ENCODE assay signal across 12 cellular contexts in the genomic region with DNA sequence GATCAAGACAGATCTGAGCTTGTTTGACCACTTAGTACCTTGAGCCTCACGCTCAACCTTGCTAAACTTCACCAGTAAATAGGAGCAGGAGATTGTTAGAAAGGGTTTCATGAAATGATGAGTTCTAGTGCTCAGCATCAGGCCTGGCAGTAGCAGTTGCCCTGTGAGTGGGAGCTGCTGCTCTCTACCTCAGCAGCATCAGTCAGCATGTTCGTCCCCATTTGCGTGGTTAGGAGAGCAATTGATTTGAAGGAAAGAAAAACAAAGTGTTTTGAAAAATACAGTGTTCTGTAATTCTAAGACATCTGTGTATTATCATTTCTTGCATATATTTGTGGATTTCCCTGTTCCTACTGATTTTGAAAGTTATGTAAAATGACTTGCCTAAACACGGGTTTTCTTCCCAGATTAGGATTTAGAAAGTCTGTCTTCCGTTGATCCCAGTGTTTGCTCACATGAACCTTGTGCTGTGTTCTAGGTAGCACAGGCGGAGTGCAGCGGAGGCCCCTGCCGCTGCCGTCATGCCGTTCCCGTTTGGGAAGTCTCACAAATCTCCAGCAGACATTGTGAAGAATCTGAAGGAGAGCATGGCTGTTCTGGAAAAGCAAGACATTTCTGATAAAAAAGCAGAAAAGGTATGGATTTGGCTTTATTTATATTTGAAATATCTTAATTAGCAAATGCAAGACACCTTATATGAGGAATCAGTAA. TPM values are rescaled to one million over a fixed set of nuclear protein-coding genes. Genes with fewer than 3 reads are reported as not detected.
DNase-seq lines count a peak whose midpoint lies in the region; ATAC-seq, FAIRE-seq and TF ChIP-seq lines count a peak whose summit lies in the region.
"Had no signal": no experiment of that assay in that cellular context is flagged by ENCODE, and none has a peak within 500 bp of the region (broad histone marks: within the 10 kb centered on the region; RNA-seq: fewer than 3 reads in every experiment).

No MANE protein-coding gene starts in this region.

- H3K4me3 ChIP-seq in HepG2 (replicated peaks in 1 of 3; ENCODE audit: insufficient read depth in 1 of 3, low read depth in 2 of 3, low read length in 3 of 3) (no peak overlapping the region), right lobe of liver (no peak overlapping the region)
- H3K4me3 ChIP-seq: esophagus muscularis mucosa had no signal

- H3K27me3 Mint-ChIP-seq in naive thymus-derived CD8-positive, alpha-beta T cell, result no peaks in the 10 kb centered on the region

- H3K27me3 ChIP-seq in HepG2 (ENCODE audit: control insufficient read depth in 1 of 2, insufficient read depth in 2 of 2, low read length in 2 of 2) (no peaks in the 10 kb centered on the region), right lobe of liver (no peaks in the 10 kb centered on the region)
- H3K27me3 ChIP-seq: esophagus muscularis mucosa had no signal

- no peak overlapping the region for H3K27ac ChIP-seq in HepG2 (ENCODE audit: extremely low read length, insufficient read depth, low read length)
- no peak overlapping the region for H3K27ac ChIP-seq in right lobe of liver

- FAIRE-seq in HepG2 (lab: Jason Lieb, UNC), result no peak
- FAIRE-seq: islet of Langerhans had no signal

- no TSS peak for BruUV-seq in HepG2 (replicated peaks; lab: Mats Ljungman, UMichigan)

- peaks cover 41 to 73% (median 60%) of the 10 kb centered on the region in 4 donors for H3K4me1 Mint-ChIP-seq in naive thymus-derived CD8-positive, alpha-beta T cell

- no peak overlapping the region for H2AFZ ChIP-seq in HepG2 (ENCODE audit: low read length)

- H3K4me3 Mint-ChIP-seq in naive thymus-derived CD8-positive, alpha-beta T cell, result peak overlapping the region in 9 of 10 donors; percentile 7 to 67 (median 52)

- TF ChIP-seq CTCF in HepG2 (CRISPR knock-in tag; IDR thresholded peaks at IDR 0.05) (no peak), right lobe of liver (IDR thresholded peaks at IDR 0.05) (no peak)

- no peaks in the 10 kb centered on the region for H3K9me3 ChIP-seq in HepG2 (ENCODE audit: low read length)
- H3K9me3 ChIP-seq in right lobe of liver, result no peaks in the 10 kb centered on the region
- H3K9me3 ChIP-seq: esophagus muscularis mucosa had no signal

- 96% methylated on average over 11 of the region's 11 CpGs for WGBS in HepG2 (ENCODE audit: low lambda C conversion rate)
- WGBS in right lobe of liver (ENCODE audit: insufficient coverage, low coverage, low lambda C conversion rate, missing lambda C conversion rate), result 84% methylated on average over 10 of the region's 11 CpGs

- H3K9me3 Mint-ChIP-seq in naive thymus-derived CD8-positive, alpha-beta T cell, result no peaks in the 10 kb centered on the region

- CTCF ChIA-PET in HepG2 (lab: Yijun Ruan, JAX; ENCODE audit: low intra/inter-chr PET ratio, low total read pairs), result no interaction called here

- POLR2A ChIA-PET in HepG2 (lab: Yijun Ruan, JAX), result no interaction called here
- POLR2A ChIA-PET in naive thymus-derived CD8-positive, alpha-beta T cell (lab: Charles Lee), result interaction anchor here (0.6 kb wide), 1 partner anchor 580 kb away, joined by 3 read pairs; no protein-coding TSS in a partner anchor

- H3K27ac Mint-ChIP-seq in naive thymus-derived CD8-positive, alpha-beta T cell, result peak overlapping the region in 8 of 10 donors; percentile 55 to 90 (median 74)

- in situ Hi-C loops in HepG2 (cut with HindIII; ENCODE audit: extremely low pct_ligation_motif_present, low pct_unique_long_range_greater_than_20kb), result no loop called here

- peaks cover 0 to 52% (median 23%) of the 10 kb centered on the region in 3 donors for H3K36me3 Mint-ChIP-seq in naive thymus-derived CD8-positive, alpha-beta T cell

- ATAC-seq in HepG2 (no peak), right lobe of liver (no peak)
- no peak for ATAC-seq in naive thymus-derived CD8-positive, alpha-beta T cell

- H3K4me1 ChIP-seq in HepG2 (ENCODE audit: insufficient read depth, low read length) (peaks cover 10% of the 10 kb centered on the region), right lobe of liver (no peaks in the 10 kb centered on the region)

- TF ChIP-seq RAD21 in HepG2 (CRISPR knock-in tag; IDR thresholded peaks at IDR 0.05), result no peak

- peaks cover 3% of the 10 kb centered on the region for H4K20me1 ChIP-seq in HepG2 (ENCODE audit: insufficient read depth, low read length)

- DNase-seq in HepG2 (ENCODE audit: low spot score), result no peak
- DNase-seq in right lobe of liver, result no peak
- DNase-seq in amniotic epithelial cell (ENCODE audit: low read depth), result peak; percentile 88
- no peak for DNase-seq in naive thymus-derived CD8-positive, alpha-beta T cell
- no peak for DNase-seq in NCI-H226
- DNase-seq in COLO668 (lab: John Stamatoyannopoulos, UW; ENCODE audit: unreplicated experiment), result no peak
- DNase-seq in NCI-H748 (lab: John Stamatoyannopoulos, UW; ENCODE audit: unreplicated experiment), result no peak
- no peak for DNase-seq in NCI-H526 treated with DMSO at 0.1 percent for 48 hours (lab: John Stamatoyannopoulos, UW)
- DNase-seq: NCI-H510A treated with DMSO at 0.1 percent for 48 hours; stimulated activated CD4-positive, alpha-beta T cell treated with anti-CD3 and anti-CD28 coated beads, Interleukin-12 subunit alpha, Interleukin-12 subunit beta, amount 100 ng/mL, for 4 hours had no signal

- H3K36me3 ChIP-seq in HepG2 (replicated peaks in 1 of 2; ENCODE audit: control insufficient read depth in 1 of 2, insufficient read depth in 2 of 2, low read length in 2 of 2) (peaks cover 3 to 22% of the 10 kb centered on the region in 2 experiments), right lobe of liver (peaks cover 0 to 20% (median 2%) of the 10 kb centered on the region in 4 donors)

- TF ChIP-seq EP300 in HepG2 (IDR thresholded peaks at IDR 0.05; ENCODE audit: low read depth in 2 of 2, low read length in 2 of 2), result no peak
- TF ChIP-seq EP300 in HepG2 (CRISPR knock-in tag; IDR thresholded peaks at IDR 0.05; ENCODE audit: borderline replicate concordance), result no peak

- H3K4me2 ChIP-seq in HepG2 (ENCODE audit: low read depth, low read length), result no peak overlapping the region

- no peak for TF ChIP-seq POLR2A in HepG2 (IDR thresholded peaks at IDR 0.05; ENCODE audit: insufficient read depth in 1 of 2, low read depth in 2 of 2, low read length in 2 of 2)
- TF ChIP-seq POLR2A in right lobe of liver (IDR thresholded peaks at IDR 0.05), result no peak

- intact Hi-C loops in HepG2 (cut with micrococcal nuclease; ENCODE audit: unreplicated experiment), result no loop called here
- intact Hi-C loops in right lobe of liver (cut with DNase I), result no loop called here

- peaks cover 18% of the 10 kb centered on the region for H3K79me2 ChIP-seq in HepG2 (ENCODE audit: insufficient read depth, low read length)

- H3K9ac ChIP-seq in HepG2 (ENCODE audit: insufficient read depth, low read depth, low read length), result no peak overlapping the region

TF ChIP-seq in HepG2, 621 proteins besides CTCF, POLR2A, EP300 and RAD21:
- TF ChIP-seq, protein P1, sequence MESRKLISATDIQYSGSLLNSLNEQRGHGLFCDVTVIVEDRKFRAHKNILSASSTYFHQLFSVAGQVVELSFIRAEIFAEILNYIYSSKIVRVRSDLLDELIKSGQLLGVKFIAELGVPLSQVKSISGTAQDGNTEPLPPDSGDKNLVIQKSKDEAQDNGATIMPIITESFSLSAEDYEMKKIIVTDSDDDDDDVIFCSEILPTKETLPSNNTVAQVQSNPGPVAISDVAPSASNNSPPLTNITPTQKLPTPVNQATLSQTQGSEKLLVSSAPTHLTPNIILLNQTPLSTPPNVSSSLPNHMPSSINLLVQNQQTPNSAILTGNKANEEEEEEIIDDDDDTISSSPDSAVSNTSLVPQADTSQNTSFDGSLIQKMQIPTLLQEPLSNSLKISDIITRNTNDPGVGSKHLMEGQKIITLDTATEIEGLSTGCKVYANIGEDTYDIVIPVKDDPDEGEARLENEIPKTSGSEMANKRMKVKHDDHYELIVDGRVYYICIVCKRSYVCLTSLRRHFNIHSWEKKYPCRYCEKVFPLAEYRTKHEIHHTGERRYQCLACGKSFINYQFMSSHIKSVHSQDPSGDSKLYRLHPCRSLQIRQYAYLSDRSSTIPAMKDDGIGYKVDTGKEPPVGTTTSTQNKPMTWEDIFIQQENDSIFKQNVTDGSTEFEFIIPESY (CRISPR knock-in tag; IDR thresholded peaks at IDR 0.05), result peak; percentile 52
- TF ChIP-seq ZNF772 (CRISPR knock-in tag; IDR thresholded peaks at IDR 0.05), result no peak

RNA-seq across cellular contexts. Expression of a gene that starts 47.0 kb away (rescaled TPM):
- 45.3 and 59.5 TPM in 2 replicates for total RNA-seq in HepG2 (2016; rRNA removed; fragmentation: Illumina TruSeq; extraction: Trizol)
- 9.2 and 9.7 TPM in 2 replicates for total RNA-seq in HepG2 (2016; cell fraction: cytosol; rRNA removed; fragmentation: Illumina TruSeq; extraction: Trizol; ENCODE audit: low read depth)
- total RNA-seq in HepG2 (2016; cell fraction: insoluble cytoplasmic fraction; rRNA removed; fragmentation: Illumina TruSeq; extraction: Trizol), result 46.6 and 55.2 TPM in 2 replicates
- total RNA-seq in HepG2 (2016; cell fraction: membrane; rRNA removed; fragmentation: Illumina TruSeq; extraction: Trizol), result 21.6 and 23.9 TPM in 2 replicates
- total RNA-seq in HepG2 (2016; cell fraction: nucleus; rRNA removed; fragmentation: Illumina TruSeq; extraction: Trizol), result 33.9 and 39.0 TPM in 2 replicates
- polyA plus RNA-seq in HepG2 (2011; rRNA removed), result 18.8 and 19.3 TPM in 2 replicates
- polyA plus RNA-seq in HepG2 (2011; cell fraction: cytosol; rRNA removed), result 8.2 and 15.0 TPM in 2 replicates
- 10.7 and 15.8 TPM in 2 replicates for polyA plus RNA-seq in HepG2 (2011; cell fraction: nucleus; rRNA removed)
- 26.1 and 26.8 TPM in 2 replicates for polyA plus RNA-seq in HepG2 (2012)
- polyA plus RNA-seq in HepG2 (2016; cell fraction: cytosol; fragmentation: Illumina TruSeq; extraction: Trizol; ENCODE audit: low read depth), result 2.2 and 2.5 TPM in 2 replicates
- 44.1 and 46.7 TPM in 2 replicates for polyA plus RNA-seq in HepG2 (2016; cell fraction: insoluble cytoplasmic fraction; fragmentation: Illumina TruSeq; extraction: Trizol; ENCODE audit: low read depth)
- 10.7 and 11.2 TPM in 2 replicates for polyA plus RNA-seq in HepG2 (2016; cell fraction: membrane; fragmentation: Illumina TruSeq; extraction: Trizol; ENCODE audit: low read depth)
- 30.1 and 35.6 TPM in 2 replicates for polyA plus RNA-seq in HepG2 (2016; cell fraction: nucleus; fragmentation: Illumina TruSeq; extraction: Trizol; ENCODE audit: insufficient read depth, low read depth)
- polyA minus RNA-seq in HepG2 (2011; rRNA and poly(A)+ RNA removed; ENCODE audit: low replicate concordance), result 20.0 and 27.9 TPM in 2 replicates
- 24.9 and 29.5 TPM in 2 replicates for polyA minus RNA-seq in HepG2 (2011; cell fraction: cytosol; rRNA and poly(A)+ RNA removed)
- polyA minus RNA-seq in HepG2 (2011; cell fraction: nucleus; rRNA and poly(A)+ RNA removed), result 29.0 and 50.4 TPM in 2 replicates
- 10 to 100 TPM; 25.3 to 32.4 (median 27.8) TPM for total RNA-seq in right lobe of liver
- 100 to 1,000 TPM in 1 of 2 experiments, 10 to 100 TPM in 1; 95.5 to 107 TPM for total RNA-seq in naive thymus-derived CD8-positive, alpha-beta T cell
- polyA plus RNA-seq in naive thymus-derived CD8-positive, alpha-beta T cell, result 10 to 100 TPM; 62.5 to 81.5 (median 67.1) TPM
